Comparison of ENCODE assay signal across 9 cellular contexts in the genomic region with DNA sequence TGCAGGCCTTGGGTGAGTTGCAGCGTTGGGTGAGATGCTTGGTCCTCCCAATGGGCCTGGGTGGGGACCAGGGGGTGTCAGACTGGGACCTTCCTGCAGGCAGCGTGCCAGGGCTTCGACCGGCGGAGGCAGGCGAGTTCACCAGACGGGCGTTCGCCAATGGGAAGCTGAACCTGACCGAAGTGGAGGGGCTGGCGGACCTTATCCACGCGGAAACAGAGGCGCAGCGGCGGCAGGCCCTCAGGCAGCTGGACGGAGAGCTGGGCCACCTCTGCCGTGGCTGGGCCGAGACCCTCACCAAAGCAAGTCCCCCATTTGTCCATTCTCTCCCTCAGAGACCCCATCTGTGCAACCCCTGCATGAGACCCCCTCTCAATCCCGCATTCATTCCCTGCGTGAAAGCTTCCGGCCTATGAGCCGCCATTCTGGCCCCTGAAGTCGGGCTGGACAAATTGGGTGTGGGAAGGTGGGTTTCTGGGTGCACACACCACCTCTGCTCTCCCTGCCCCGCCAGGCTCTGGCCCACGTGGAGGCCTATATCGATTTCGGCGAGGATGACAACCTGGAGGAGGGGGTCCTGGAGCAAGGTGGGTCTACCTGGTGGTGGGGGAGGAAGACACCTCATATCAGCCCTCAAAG. TPM values are rescaled to one million over a fixed set of nuclear protein-coding genes. Genes with fewer than 3 reads are reported as not detected.
DNase-seq lines count a peak whose midpoint lies in the region; ATAC-seq lines count a peak whose summit lies in the region.
"Had no signal": no experiment of that assay in that cellular context is flagged by ENCODE, and none has a peak within 500 bp of the region (broad histone marks: within the 10 kb centered on the region; RNA-seq: fewer than 3 reads in every experiment).

No MANE protein-coding gene starts in this region.

- H3K27me3 ChIP-seq in thymus (ENCODE audit: control insufficient read depth, insufficient read depth): no peaks in the 10 kb centered on the region

- H3K27me3 Mint-ChIP-seq in activated T-cell treated with anti-CD3 and anti-CD28 coated beads, Interleukin-2, amount 50 U/mL, for 72 hours (ENCODE audit: low read depth): no peaks in the 10 kb centered on the region
- peaks cover 2% of the 10 kb centered on the region for H3K27me3 Mint-ChIP-seq in activated T-helper 1 cell treated with anti-CD3 and anti-CD28 coated beads, Interleukin-12 subunit alpha, Interleukin-12 subunit beta, Interleukin-2, Interleukin-4 antibody, amounts not matched to agents 30 ng/mL and 10 ng/mL and 1 ng/mL, durations not matched to agents 14 hours and 24 hours and 36 hours (ENCODE audit: insufficient read depth)

- peaks cover 0 to 5% of the 10 kb centered on the region in 2 donors for H3K36me3 Mint-ChIP-seq in activated T-cell treated with anti-CD3 and anti-CD28 coated beads, Interleukin-2, amount 50 U/mL, for 72 hours (ENCODE audit: insufficient read depth in 2 of 2)
- H3K36me3 Mint-ChIP-seq in activated T-helper 1 cell treated with anti-CD3 and anti-CD28 coated beads, Interleukin-12 subunit alpha, Interleukin-12 subunit beta, Interleukin-2, Interleukin-4 antibody, amounts not matched to agents 30 ng/mL and 10 ng/mL and 1 ng/mL, durations not matched to agents 14 hours and 24 hours and 36 hours (ENCODE audit: low read depth): peaks cover 4% of the 10 kb centered on the region

- peaks cover 16% of the 10 kb centered on the region for H3K36me3 ChIP-seq in thymus (ENCODE audit: control insufficient read depth, insufficient read depth)

- H3K27ac Mint-ChIP-seq in activated T-cell treated with anti-CD3 and anti-CD28 coated beads, Interleukin-2, amount 50 U/mL, for 72 hours: no peak overlapping the region
- peak overlapping the region; percentile 7 for H3K27ac Mint-ChIP-seq in activated T-helper 1 cell treated with anti-CD3 and anti-CD28 coated beads, Interleukin-12 subunit alpha, Interleukin-12 subunit beta, Interleukin-2, Interleukin-4 antibody, amounts not matched to agents 30 ng/mL and 10 ng/mL and 1 ng/mL, durations not matched to agents 14 hours and 24 hours and 36 hours

- peaks cover 24% of the 10 kb centered on the region for H3K4me1 Mint-ChIP-seq in activated T-cell treated with anti-CD3 and anti-CD28 coated beads, Interleukin-2, amount 50 U/mL, for 72 hours (ENCODE audit: low read depth)
- H3K4me1 Mint-ChIP-seq in activated T-helper 1 cell treated with anti-CD3 and anti-CD28 coated beads, Interleukin-12 subunit alpha, Interleukin-12 subunit beta, Interleukin-2, Interleukin-4 antibody, amounts not matched to agents 30 ng/mL and 10 ng/mL and 1 ng/mL, durations not matched to agents 14 hours and 24 hours and 36 hours (ENCODE audit: low read depth): peaks cover 12% of the 10 kb centered on the region

- no peaks in the 10 kb centered on the region for H3K9me3 Mint-ChIP-seq in activated T-cell treated with anti-CD3 and anti-CD28 coated beads, Interleukin-2, amount 50 U/mL, for 72 hours
- H3K9me3 Mint-ChIP-seq in activated T-helper 1 cell treated with anti-CD3 and anti-CD28 coated beads, Interleukin-12 subunit alpha, Interleukin-12 subunit beta, Interleukin-2, Interleukin-4 antibody, amounts not matched to agents 30 ng/mL and 10 ng/mL and 1 ng/mL, durations not matched to agents 14 hours and 24 hours and 36 hours: no peaks in the 10 kb centered on the region

- no peak for ATAC-seq in activated T-cell treated with anti-CD3 and anti-CD28 coated beads, Interleukin-2, amount 50 U/mL, for 72 hours (replicated peaks in 1 of 2)
- no peak for ATAC-seq in HG03354 (IDR thresholded peaks at IDR 0.05; ENCODE audit: poor library complexity, severe bottlenecking, unreplicated experiment)
- no peak for ATAC-seq in HG02610 (IDR thresholded peaks at IDR 0.05; ENCODE audit: unreplicated experiment)

- peak overlapping the region; percentile 52 for H3K4me3 ChIP-seq in iPS-18c (ENCODE audit: insufficient read depth, low read depth, low read length)
- peak overlapping the region; percentile 85 for H3K4me3 ChIP-seq in thymus (ENCODE audit: low read length)

- H3K27ac ChIP-seq in thymus (ENCODE audit: low read depth): no peak overlapping the region

- peaks cover 8% of the 10 kb centered on the region for H3K4me1 ChIP-seq in thymus (ENCODE audit: control insufficient read depth, insufficient read depth, low read length)

- H3K9me3 ChIP-seq in iPS-18c (ENCODE audit: control insufficient read depth, insufficient read depth, low read length) (no peaks in the 10 kb centered on the region), thymus (ENCODE audit: control insufficient read depth) (no peaks in the 10 kb centered on the region)

- 97% methylated on average over 29 of the region's 29 CpGs for WGBS in thymus

- no peak for DNase-seq in activated T-cell treated with anti-CD3 and anti-CD28 coated beads, Interleukin-2, amount 50 U/mL, for 72 hours
- no peak for DNase-seq in activated T-cell treated with anti-CD3 and anti-CD28 coated beads, Interleukin-2, amount 50 U/mL, for 1 hour
- DNase-seq in activated T-helper 1 cell treated with anti-CD3 and anti-CD28 coated beads, Interleukin-12 subunit alpha, Interleukin-12 subunit beta, Interleukin-2, Interleukin-4 antibody, amounts not matched to agents 30 ng/mL and 10 ng/mL and 1 ng/mL, durations not matched to agents 14 hours and 24 hours and 36 hours (ENCODE audit: low spot score): no peak
- no peak for DNase-seq in NCI-H2227 (lab: John Stamatoyannopoulos, UW; ENCODE audit: unreplicated experiment)
- DNase-seq: HCEC 1CT had no signal

- intact Hi-C loops in activated T-helper 1 cell treated with anti-CD3 and anti-CD28 coated beads, Interleukin-12 subunit alpha, Interleukin-12 subunit beta, Interleukin-2, Interleukin-4 antibody, amounts not matched to agents 30 ng/mL and 10 ng/mL and 1 ng/mL, durations not matched to agents 14 hours and 24 hours and 36 hours (cut with micrococcal nuclease): no loop called here

- H3K4me3 Mint-ChIP-seq in activated T-cell treated with anti-CD3 and anti-CD28 coated beads, Interleukin-2, amount 50 U/mL, for 72 hours: peak overlapping the region; percentile 90 to 100
- peak overlapping the region; percentile 87 for H3K4me3 Mint-ChIP-seq in activated T-helper 1 cell treated with anti-CD3 and anti-CD28 coated beads, Interleukin-12 subunit alpha, Interleukin-12 subunit beta, Interleukin-2, Interleukin-4 antibody, amounts not matched to agents 30 ng/mL and 10 ng/mL and 1 ng/mL, durations not matched to agents 14 hours and 24 hours and 36 hours

RNA-seq across cellular contexts. Expression of gene GTPBP3, which starts 1.2 kb away (rescaled TPM):
- total RNA-seq in activated T-cell treated with anti-CD3 and anti-CD28 coated beads, Interleukin-2, amount 50 U/mL, for 72 hours: 10 to 100 TPM; 26.0 to 39.1 TPM
- 64.2 and 72.0 TPM in 2 replicates for total RNA-seq in activated T-helper 1 cell treated with anti-CD3 and anti-CD28 coated beads, Interleukin-12 subunit alpha, Interleukin-12 subunit beta, Interleukin-2, Interleukin-4 antibody, amounts not matched to agents 30 ng/mL and 10 ng/mL and 1 ng/mL, durations not matched to agents 14 hours and 24 hours and 36 hours
- 17.4 TPM for polyA plus RNA-seq in thymus

RNA-seq across cellular contexts. Expression of gene ANO8, which starts 3.9 kb away (rescaled TPM):
- 10 to 100 TPM; 11.1 to 13.7 TPM for total RNA-seq in activated T-cell treated with anti-CD3 and anti-CD28 coated beads, Interleukin-2, amount 50 U/mL, for 72 hours
- 6.6 and 7.4 TPM in 2 replicates for total RNA-seq in activated T-helper 1 cell treated with anti-CD3 and anti-CD28 coated beads, Interleukin-12 subunit alpha, Interleukin-12 subunit beta, Interleukin-2, Interleukin-4 antibody, amounts not matched to agents 30 ng/mL and 10 ng/mL and 1 ng/mL, durations not matched to agents 14 hours and 24 hours and 36 hours
- polyA plus RNA-seq in thymus: 13.5 TPM

RNA-seq across cellular contexts. Expression of gene DDA1, which starts 29.2 kb away (rescaled TPM):
- total RNA-seq in activated T-cell treated with anti-CD3 and anti-CD28 coated beads, Interleukin-2, amount 50 U/mL, for 72 hours: 10 to 100 TPM; 29.6 to 40.2 TPM
- 45.3 and 50.2 TPM in 2 replicates for total RNA-seq in activated T-helper 1 cell treated with anti-CD3 and anti-CD28 coated beads, Interleukin-12 subunit alpha, Interleukin-12 subunit beta, Interleukin-2, Interleukin-4 antibody, amounts not matched to agents 30 ng/mL and 10 ng/mL and 1 ng/mL, durations not matched to agents 14 hours and 24 hours and 36 hours
- 51.7 TPM for polyA plus RNA-seq in thymus

RNA-seq across cellular contexts. Expression of gene MRPL34, which starts 32.9 kb away (rescaled TPM):
- total RNA-seq in activated T-cell treated with anti-CD3 and anti-CD28 coated beads, Interleukin-2, amount 50 U/mL, for 72 hours: 10 to 100 TPM; 75.0 to 75.8 TPM
- total RNA-seq in activated T-helper 1 cell treated with anti-CD3 and anti-CD28 coated beads, Interleukin-12 subunit alpha, Interleukin-12 subunit beta, Interleukin-2, Interleukin-4 antibody, amounts not matched to agents 30 ng/mL and 10 ng/mL and 1 ng/mL, durations not matched to agents 14 hours and 24 hours and 36 hours: 108 and 118 TPM in 2 replicates
- polyA plus RNA-seq in thymus: 123 TPM

RNA-seq across cellular contexts. Expression of gene ABHD8, which starts 35.3 kb away (rescaled TPM):
- 10 to 100 TPM; 16.1 to 16.6 TPM for total RNA-seq in activated T-cell treated with anti-CD3 and anti-CD28 coated beads, Interleukin-2, amount 50 U/mL, for 72 hours
- total RNA-seq in activated T-helper 1 cell treated with anti-CD3 and anti-CD28 coated beads, Interleukin-12 subunit alpha, Interleukin-12 subunit beta, Interleukin-2, Interleukin-4 antibody, amounts not matched to agents 30 ng/mL and 10 ng/mL and 1 ng/mL, durations not matched to agents 14 hours and 24 hours and 36 hours: 8.8 and 9.0 TPM in 2 replicates
- polyA plus RNA-seq in thymus: 10.3 TPM
